Comparison of ENCODE assay signal across 1 cellular context in genomic region chr4:186260504-186261448, GRCh38.
A peak's percentile ranks its signal among the peaks of the same experiment; 100 is the strongest.
TF ChIP-seq lines count a peak whose summit lies in the region.

No MANE protein-coding gene starts in this region.

TF ChIP-seq in HepG2, 621 proteins besides CTCF, POLR2A, EP300 and RAD21 (continued from another document and continues in another):
- TF ChIP-seq, protein P1, sequence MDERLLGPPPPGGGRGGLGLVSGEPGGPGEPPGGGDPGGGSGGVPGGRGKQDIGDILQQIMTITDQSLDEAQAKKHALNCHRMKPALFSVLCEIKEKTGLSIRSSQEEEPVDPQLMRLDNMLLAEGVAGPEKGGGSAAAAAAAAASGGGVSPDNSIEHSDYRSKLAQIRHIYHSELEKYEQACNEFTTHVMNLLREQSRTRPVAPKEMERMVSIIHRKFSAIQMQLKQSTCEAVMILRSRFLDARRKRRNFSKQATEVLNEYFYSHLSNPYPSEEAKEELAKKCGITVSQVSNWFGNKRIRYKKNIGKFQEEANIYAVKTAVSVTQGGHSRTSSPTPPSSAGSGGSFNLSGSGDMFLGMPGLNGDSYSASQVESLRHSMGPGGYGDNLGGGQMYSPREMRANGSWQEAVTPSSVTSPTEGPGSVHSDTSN (CRISPR knock-in tag; IDR thresholded peaks at IDR 0.05), result 0 out of 2 replicates have a peak, but pooled peaks have one; percentile 23
- TF ChIP-seq ZNF253 (CRISPR knock-in tag; IDR thresholded peaks at IDR 0.05; ENCODE audit: borderline replicate concordance), result peak; percentile 88; the same call in 1 of the 2 replicates
- TF ChIP-seq, protein P2, sequence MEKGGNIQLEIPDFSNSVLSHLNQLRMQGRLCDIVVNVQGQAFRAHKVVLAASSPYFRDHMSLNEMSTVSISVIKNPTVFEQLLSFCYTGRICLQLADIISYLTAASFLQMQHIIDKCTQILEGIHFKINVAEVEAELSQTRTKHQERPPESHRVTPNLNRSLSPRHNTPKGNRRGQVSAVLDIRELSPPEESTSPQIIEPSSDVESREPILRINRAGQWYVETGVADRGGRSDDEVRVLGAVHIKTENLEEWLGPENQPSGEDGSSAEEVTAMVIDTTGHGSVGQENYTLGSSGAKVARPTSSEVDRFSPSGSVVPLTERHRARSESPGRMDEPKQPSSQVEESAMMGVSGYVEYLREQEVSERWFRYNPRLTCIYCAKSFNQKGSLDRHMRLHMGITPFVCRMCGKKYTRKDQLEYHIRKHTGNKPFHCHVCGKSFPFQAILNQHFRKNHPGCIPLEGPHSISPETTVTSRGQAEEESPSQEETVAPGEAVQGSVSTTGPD (CRISPR knock-in tag; IDR thresholded peaks at IDR 0.05), result peak; percentile 63
- 0 out of 2 replicates have a peak, but pooled peaks have one; percentile 93 for TF ChIP-seq RORA (CRISPR knock-in tag; IDR thresholded peaks at IDR 0.05)
- 0 out of 2 replicates have a peak, but pooled peaks have one; percentile 57 for TF ChIP-seq KLF6 (CRISPR knock-in tag; IDR thresholded peaks at IDR 0.05)
- TF ChIP-seq HMGA1 (CRISPR knock-in tag; conservative IDR thresholded peaks at IDR 0.05), result no peak
- TF ChIP-seq NFKBIZ (CRISPR knock-in tag; IDR thresholded peaks at IDR 0.05), result peak; percentile 77; the same call in 1 of the 2 replicates
- TF ChIP-seq MAFK (conservative IDR thresholded peaks at IDR 0.05 in 1 of 2, IDR thresholded peaks at IDR 0.05 in 1 of 2; ENCODE audit: low read length in 2 of 2), result no peak
- TF ChIP-seq HNF4G (IDR thresholded peaks at IDR 0.05; ENCODE audit: borderline replicate concordance, low read depth, low read length), result peak; percentile 92
- TF ChIP-seq HNF4G (CRISPR knock-in tag; IDR thresholded peaks at IDR 0.05; ENCODE audit: borderline replicate concordance, low read depth), result peak; percentile 82; the same call in 1 of the 2 replicates
- TF ChIP-seq, protein P3, sequence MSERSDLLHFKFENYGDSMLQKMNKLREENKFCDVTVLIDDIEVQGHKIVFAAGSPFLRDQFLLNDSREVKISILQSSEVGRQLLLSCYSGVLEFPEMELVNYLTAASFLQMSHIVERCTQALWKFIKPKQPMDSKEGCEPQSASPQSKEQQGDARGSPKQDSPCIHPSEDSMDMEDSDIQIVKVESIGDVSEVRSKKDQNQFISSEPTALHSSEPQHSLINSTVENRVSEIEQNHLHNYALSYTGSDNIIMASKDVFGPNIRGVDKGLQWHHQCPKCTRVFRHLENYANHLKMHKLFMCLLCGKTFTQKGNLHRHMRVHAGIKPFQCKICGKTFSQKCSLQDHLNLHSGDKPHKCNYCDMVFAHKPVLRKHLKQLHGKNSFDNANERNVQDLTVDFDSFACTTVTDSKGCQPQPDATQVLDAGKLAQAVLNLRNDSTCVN (CRISPR knock-in tag; IDR thresholded peaks at IDR 0.05; ENCODE audit: borderline replicate concordance), result peak; percentile 84; the same call in 1 of the 2 replicates
- peak; percentile 63; the same call in 1 of the 2 replicates for TF ChIP-seq ZBTB7A (CRISPR knock-in tag; IDR thresholded peaks at IDR 0.05)
- peak; percentile 92 for TF ChIP-seq DMAP1 (CRISPR knock-in tag; IDR thresholded peaks at IDR 0.05)
- peak; percentile 75 for TF ChIP-seq YEATS4 (CRISPR knock-in tag; IDR thresholded peaks at IDR 0.05; ENCODE audit: borderline replicate concordance)
- no peak for TF ChIP-seq THYN1 (CRISPR knock-in tag; IDR thresholded peaks at IDR 0.05; ENCODE audit: borderline replicate concordance, low read depth)
- TF ChIP-seq GLI4 (CRISPR knock-in tag; IDR thresholded peaks at IDR 0.05; ENCODE audit: borderline replicate concordance), result 0 out of 2 replicates have a peak, but pooled peaks have one; percentile 53
- peak; percentile 20; the same call in 1 of the 2 replicates for TF ChIP-seq KLF12 (CRISPR knock-in tag; IDR thresholded peaks at IDR 0.05; ENCODE audit: borderline replicate concordance)
- peak; percentile 80 for TF ChIP-seq ARHGAP35 (CRISPR knock-in tag; IDR thresholded peaks at IDR 0.05; ENCODE audit: borderline replicate concordance)
- 0 out of 2 replicates have a peak, but pooled peaks have one; percentile 81 for TF ChIP-seq ETV6 (CRISPR knock-in tag; conservative IDR thresholded peaks at IDR 0.05)
- TF ChIP-seq, protein P4, sequence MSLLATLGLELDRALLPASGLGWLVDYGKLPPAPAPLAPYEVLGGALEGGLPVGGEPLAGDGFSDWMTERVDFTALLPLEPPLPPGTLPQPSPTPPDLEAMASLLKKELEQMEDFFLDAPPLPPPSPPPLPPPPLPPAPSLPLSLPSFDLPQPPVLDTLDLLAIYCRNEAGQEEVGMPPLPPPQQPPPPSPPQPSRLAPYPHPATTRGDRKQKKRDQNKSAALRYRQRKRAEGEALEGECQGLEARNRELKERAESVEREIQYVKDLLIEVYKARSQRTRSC (CRISPR knock-in tag; IDR thresholded peaks at IDR 0.05; ENCODE audit: low read depth), result peak; percentile 80
- TF ChIP-seq, protein P5, sequence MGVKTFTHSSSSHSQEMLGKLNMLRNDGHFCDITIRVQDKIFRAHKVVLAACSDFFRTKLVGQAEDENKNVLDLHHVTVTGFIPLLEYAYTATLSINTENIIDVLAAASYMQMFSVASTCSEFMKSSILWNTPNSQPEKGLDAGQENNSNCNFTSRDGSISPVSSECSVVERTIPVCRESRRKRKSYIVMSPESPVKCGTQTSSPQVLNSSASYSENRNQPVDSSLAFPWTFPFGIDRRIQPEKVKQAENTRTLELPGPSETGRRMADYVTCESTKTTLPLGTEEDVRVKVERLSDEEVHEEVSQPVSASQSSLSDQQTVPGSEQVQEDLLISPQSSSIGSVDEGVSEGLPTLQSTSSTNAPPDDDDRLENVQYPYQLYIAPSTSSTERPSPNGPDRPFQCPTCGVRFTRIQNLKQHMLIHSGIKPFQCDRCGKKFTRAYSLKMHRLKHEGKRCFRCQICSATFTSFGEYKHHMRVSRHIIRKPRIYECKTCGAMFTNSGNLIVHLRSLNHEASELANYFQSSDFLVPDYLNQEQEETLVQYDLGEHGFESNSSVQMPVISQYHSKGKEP (CRISPR knock-in tag; IDR thresholded peaks at IDR 0.05), result no peak
- TF ChIP-seq SP4 (CRISPR knock-in tag; IDR thresholded peaks at IDR 0.05), result peak; percentile 63; the same call in 1 of the 2 replicates
- no peak for TF ChIP-seq ZNF780A (CRISPR knock-in tag; IDR thresholded peaks at IDR 0.05)
- TF ChIP-seq ZNF331 (CRISPR knock-in tag; IDR thresholded peaks at IDR 0.05), result peak; percentile 69; the same call in 1 of the 2 replicates
- TF ChIP-seq GABPB1 (CRISPR knock-in tag; IDR thresholded peaks at IDR 0.05), result peak; percentile 60
- TF ChIP-seq ZNF468 (CRISPR knock-in tag; IDR thresholded peaks at IDR 0.05), result peak; percentile 45; the same call in 1 of the 2 replicates
- no peak for TF ChIP-seq BRCA1 (CRISPR knock-in tag; IDR thresholded peaks at IDR 0.05)
- no peak; the same call in 1 of the 2 replicates for TF ChIP-seq JUN (CRISPR knock-in tag; IDR thresholded peaks at IDR 0.05)
- TF ChIP-seq ASH2L (IDR thresholded peaks at IDR 0.05; ENCODE audit: insufficient read length, low read depth, low read length), result peak; percentile 91
- peak; percentile 99 for TF ChIP-seq MYC (CRISPR knock-in tag; IDR thresholded peaks at IDR 0.05; ENCODE audit: borderline replicate concordance)
- peak; percentile 38; the same call in 1 of the 2 replicates for TF ChIP-seq GZF1 (CRISPR knock-in tag; IDR thresholded peaks at IDR 0.05)
- no peak for TF ChIP-seq HDAC6 (IDR thresholded peaks at IDR 0.05; ENCODE audit: low read depth, low read length)
- peak; percentile 77 for TF ChIP-seq MED1 (CRISPR knock-in tag; IDR thresholded peaks at IDR 0.05)
- TF ChIP-seq, protein P6, sequence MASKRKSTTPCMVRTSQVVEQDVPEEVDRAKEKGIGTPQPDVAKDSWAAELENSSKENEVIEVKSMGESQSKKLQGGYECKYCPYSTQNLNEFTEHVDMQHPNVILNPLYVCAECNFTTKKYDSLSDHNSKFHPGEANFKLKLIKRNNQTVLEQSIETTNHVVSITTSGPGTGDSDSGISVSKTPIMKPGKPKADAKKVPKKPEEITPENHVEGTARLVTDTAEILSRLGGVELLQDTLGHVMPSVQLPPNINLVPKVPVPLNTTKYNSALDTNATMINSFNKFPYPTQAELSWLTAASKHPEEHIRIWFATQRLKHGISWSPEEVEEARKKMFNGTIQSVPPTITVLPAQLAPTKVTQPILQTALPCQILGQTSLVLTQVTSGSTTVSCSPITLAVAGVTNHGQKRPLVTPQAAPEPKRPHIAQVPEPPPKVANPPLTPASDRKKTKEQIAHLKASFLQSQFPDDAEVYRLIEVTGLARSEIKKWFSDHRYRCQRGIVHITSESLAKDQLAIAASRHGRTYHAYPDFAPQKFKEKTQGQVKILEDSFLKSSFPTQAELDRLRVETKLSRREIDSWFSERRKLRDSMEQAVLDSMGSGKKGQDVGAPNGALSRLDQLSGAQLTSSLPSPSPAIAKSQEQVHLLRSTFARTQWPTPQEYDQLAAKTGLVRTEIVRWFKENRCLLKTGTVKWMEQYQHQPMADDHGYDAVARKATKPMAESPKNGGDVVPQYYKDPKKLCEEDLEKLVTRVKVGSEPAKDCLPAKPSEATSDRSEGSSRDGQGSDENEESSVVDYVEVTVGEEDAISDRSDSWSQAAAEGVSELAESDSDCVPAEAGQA (IDR thresholded peaks at IDR 0.05; ENCODE audit: low read depth), result no peak
- TF ChIP-seq, protein P6 (CRISPR knock-in tag; IDR thresholded peaks at IDR 0.05; ENCODE audit: borderline replicate concordance), result no peak
- TF ChIP-seq, protein P7, sequence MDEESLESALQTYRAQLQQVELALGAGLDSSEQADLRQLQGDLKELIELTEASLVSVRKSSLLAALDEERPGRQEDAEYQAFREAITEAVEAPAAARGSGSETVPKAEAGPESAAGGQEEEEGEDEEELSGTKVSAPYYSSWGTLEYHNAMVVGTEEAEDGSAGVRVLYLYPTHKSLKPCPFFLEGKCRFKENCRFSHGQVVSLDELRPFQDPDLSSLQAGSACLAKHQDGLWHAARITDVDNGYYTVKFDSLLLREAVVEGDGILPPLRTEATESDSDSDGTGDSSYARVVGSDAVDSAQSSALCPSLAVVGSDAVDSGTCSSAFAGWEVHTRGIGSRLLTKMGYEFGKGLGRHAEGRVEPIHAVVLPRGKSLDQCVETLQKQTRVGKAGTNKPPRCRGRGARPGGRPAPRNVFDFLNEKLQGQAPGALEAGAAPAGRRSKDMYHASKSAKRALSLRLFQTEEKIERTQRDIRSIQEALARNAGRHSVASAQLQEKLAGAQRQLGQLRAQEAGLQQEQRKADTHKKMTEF (CRISPR knock-in tag; IDR thresholded peaks at IDR 0.05), result peak; percentile 71
- TF ChIP-seq EEA1 (CRISPR knock-in tag; IDR thresholded peaks at IDR 0.05; ENCODE audit: borderline replicate concordance), result peak; percentile 28; the same call in 1 of the 2 replicates
- TF ChIP-seq NFIC (IDR thresholded peaks at IDR 0.05; ENCODE audit: low read length), result peak; percentile 92
- TF ChIP-seq, protein P8, sequence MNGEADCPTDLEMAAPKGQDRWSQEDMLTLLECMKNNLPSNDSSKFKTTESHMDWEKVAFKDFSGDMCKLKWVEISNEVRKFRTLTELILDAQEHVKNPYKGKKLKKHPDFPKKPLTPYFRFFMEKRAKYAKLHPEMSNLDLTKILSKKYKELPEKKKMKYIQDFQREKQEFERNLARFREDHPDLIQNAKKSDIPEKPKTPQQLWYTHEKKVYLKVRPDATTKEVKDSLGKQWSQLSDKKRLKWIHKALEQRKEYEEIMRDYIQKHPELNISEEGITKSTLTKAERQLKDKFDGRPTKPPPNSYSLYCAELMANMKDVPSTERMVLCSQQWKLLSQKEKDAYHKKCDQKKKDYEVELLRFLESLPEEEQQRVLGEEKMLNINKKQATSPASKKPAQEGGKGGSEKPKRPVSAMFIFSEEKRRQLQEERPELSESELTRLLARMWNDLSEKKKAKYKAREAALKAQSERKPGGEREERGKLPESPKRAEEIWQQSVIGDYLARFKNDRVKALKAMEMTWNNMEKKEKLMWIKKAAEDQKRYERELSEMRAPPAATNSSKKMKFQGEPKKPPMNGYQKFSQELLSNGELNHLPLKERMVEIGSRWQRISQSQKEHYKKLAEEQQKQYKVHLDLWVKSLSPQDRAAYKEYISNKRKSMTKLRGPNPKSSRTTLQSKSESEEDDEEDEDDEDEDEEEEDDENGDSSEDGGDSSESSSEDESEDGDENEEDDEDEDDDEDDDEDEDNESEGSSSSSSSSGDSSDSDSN (CRISPR knock-in tag; IDR thresholded peaks at IDR 0.05), result peak; percentile 55
- no peak for TF ChIP-seq ZFYVE20 (CRISPR knock-in tag; IDR thresholded peaks at IDR 0.05; ENCODE audit: borderline replicate concordance, low read depth)
- peak; percentile 66 for TF ChIP-seq BATF2 (CRISPR knock-in tag; IDR thresholded peaks at IDR 0.05)
- peak; percentile 54; the same call in 1 of the 2 replicates for TF ChIP-seq TBX3 (IDR thresholded peaks at IDR 0.05; ENCODE audit: borderline replicate concordance)
- TF ChIP-seq, protein P9, sequence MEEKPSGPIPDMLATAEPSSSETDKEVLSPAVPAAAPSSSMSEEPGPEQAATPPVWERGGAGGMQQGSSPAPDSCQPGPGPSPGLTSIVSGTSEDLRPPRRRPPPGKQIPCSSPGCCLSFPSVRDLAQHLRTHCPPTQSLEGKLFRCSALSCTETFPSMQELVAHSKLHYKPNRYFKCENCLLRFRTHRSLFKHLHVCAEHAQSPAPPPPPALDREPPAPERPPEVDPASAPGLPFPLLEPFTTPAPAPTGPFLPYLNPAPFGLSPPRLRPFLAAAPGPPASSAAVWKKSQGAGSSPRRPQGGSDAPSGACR (CRISPR knock-in tag; IDR thresholded peaks at IDR 0.05), result peak; percentile 89
